Comparison of ENCODE assay signal across 12 cellular contexts in the genomic region with DNA sequence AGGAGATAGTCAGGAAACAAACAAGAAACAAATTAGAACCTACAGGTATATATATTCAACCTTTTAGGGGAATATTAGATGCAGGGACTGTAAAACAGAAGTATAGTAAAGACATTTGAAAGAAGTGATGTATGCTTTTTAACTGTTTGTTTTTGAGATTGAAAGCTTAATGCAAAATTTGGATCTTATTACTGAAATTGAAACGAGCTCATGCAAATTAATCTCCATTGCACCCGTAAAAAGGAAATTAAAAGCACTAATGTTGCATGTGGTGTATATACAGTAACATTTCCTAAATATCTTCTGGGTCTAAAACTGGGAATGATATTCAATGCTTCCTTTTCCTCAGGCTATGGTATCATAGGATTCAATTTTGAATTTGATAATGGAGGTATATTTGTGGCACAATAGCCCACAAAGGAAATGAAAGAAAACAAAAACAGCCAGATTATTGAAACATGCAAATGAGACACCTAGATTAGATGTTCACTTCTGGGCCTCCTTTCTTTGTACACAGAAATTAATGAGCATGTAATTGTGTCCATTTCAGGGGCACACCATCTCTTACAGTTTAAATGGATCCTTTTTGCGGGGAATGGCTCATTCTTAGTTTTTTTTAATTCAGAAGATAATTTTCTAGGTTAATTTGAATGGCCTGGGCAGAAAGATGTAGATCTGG. TPM values are rescaled to one million over a fixed set of nuclear protein-coding genes. Genes with fewer than 3 reads are reported as not detected.
DNase-seq lines count a peak whose midpoint lies in the region; ATAC-seq and TF ChIP-seq lines count a peak whose summit lies in the region.
"Had no signal": no experiment of that assay in that cellular context is flagged by ENCODE, and none has a peak within 500 bp of the region (broad histone marks: within the 10 kb centered on the region; RNA-seq: fewer than 3 reads in every experiment).

No MANE protein-coding gene starts in this region.

- H3K4me3 ChIP-seq in OCI-LY3 (ENCODE audit: low read length) = no peak overlapping the region
- no peak overlapping the region for H3K4me3 ChIP-seq in uterus
- H3K4me3 ChIP-seq: PC-9 had no signal

- no peak for TF ChIP-seq CTCF in OCI-LY3 (IDR thresholded peaks at IDR 0.05; ENCODE audit: low read depth, low read length)
- TF ChIP-seq CTCF in uterus (IDR thresholded peaks at IDR 0.05) = no peak

- H3K4me1 ChIP-seq in OCI-LY3 (ENCODE audit: low read length) = peaks cover 19% of the 10 kb centered on the region
- no peaks in the 10 kb centered on the region for H3K4me1 ChIP-seq in uterus

- H3K9ac ChIP-seq in OCI-LY3 (ENCODE audit: low read length) = no peak overlapping the region

- no peaks in the 10 kb centered on the region for H3K27me3 ChIP-seq in OCI-LY3 (ENCODE audit: low read depth, low read length)
- H3K27me3 ChIP-seq in uterus = no peaks in the 10 kb centered on the region

- H3K27ac ChIP-seq in OCI-LY3 (ENCODE audit: low read length) = no peak overlapping the region
- no peak overlapping the region for H3K27ac ChIP-seq in uterus
- H3K27ac ChIP-seq: PC-9 had no signal

- H3K9me3 ChIP-seq in OCI-LY3 (ENCODE audit: insufficient read depth, low read length) (0 out of 2 replicates have a peak, but pooled peaks cover 3% of the 10 kb centered on the region), uterus (no peaks in the 10 kb centered on the region)

- peak overlapping the region; percentile 7 for H3K4me2 ChIP-seq in OCI-LY3 (ENCODE audit: low read length)
- H3K4me2 ChIP-seq: PC-9 had no signal

- no peaks in the 10 kb centered on the region for H3K79me2 ChIP-seq in OCI-LY3 (ENCODE audit: low read length)

- DNase-seq in GOT3 (lab: John Stamatoyannopoulos, UW) (no peak), NCI-H2227 treated with DMSO at 0.1 percent for 48 hours (lab: John Stamatoyannopoulos, UW) (no peak), uterus (no peak), NCI-H2107 (lab: John Stamatoyannopoulos, UW) (no peak)
- DNase-seq: CD4-positive, CD25-positive, alpha-beta regulatory T cell; DMS 273 treated with DMSO at 0.1 percent for 48 hours; PC-9 had no signal

- peak; percentile 79 for ATAC-seq in GM18867 (IDR thresholded peaks at IDR 0.05; ENCODE audit: unreplicated experiment)
- ATAC-seq in GM21390 (IDR thresholded peaks at IDR 0.05; ENCODE audit: unreplicated experiment) = peak; percentile 68

- H2AFZ ChIP-seq in OCI-LY3 (ENCODE audit: low read depth, low read length) = no peak overlapping the region
- H2AFZ ChIP-seq: PC-9 had no signal

- H4K20me1 ChIP-seq in OCI-LY3 (ENCODE audit: insufficient read depth, low read length) = no peaks in the 10 kb centered on the region

- intact Hi-C loops in uterus (cut with DNase I; ENCODE audit: low total_unique reads) = no loop called here

- no peak for TF ChIP-seq POLR2A in uterus (IDR thresholded peaks at IDR 0.05)

- H3K36me3 ChIP-seq in OCI-LY3 (replicated peaks; ENCODE audit: low read depth, low read length) (no peaks in the 10 kb centered on the region), uterus (no peaks in the 10 kb centered on the region)

RNA-seq across cellular contexts. Expression of gene ELOA2, which starts 1.6 kb away (rescaled TPM):
- not detected for total RNA-seq in uterus
- total RNA-seq: CD4-positive, CD25-positive, alpha-beta regulatory T cell; G401; M059J; PC-9 had no signal
